1 cellular context compared by ENCODE assay signal in the genomic region with DNA sequence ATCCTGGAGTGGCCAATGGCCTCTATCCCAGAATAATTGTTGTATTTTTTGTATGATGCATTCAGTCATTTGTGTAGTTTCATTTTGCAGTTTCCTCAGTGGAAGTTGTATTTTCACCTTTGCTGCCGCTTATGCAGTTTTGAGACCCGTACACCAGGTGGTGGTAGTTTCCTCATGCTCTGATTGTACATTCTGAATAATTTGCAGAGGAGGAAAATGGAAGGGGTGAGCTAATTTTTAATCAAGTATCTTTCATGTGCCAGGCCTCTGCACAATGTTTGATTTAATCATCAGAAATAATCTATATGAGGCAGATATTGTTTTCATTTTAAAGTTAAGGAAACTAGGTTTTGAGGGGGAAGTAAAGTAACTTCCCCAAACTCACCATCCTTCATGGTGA.
TF ChIP-seq lines count a peak whose summit lies in the region.

No MANE protein-coding gene starts in this region.

TF ChIP-seq in HepG2, 621 proteins besides CTCF, POLR2A, EP300 and RAD21:
- TF ChIP-seq, protein P1, sequence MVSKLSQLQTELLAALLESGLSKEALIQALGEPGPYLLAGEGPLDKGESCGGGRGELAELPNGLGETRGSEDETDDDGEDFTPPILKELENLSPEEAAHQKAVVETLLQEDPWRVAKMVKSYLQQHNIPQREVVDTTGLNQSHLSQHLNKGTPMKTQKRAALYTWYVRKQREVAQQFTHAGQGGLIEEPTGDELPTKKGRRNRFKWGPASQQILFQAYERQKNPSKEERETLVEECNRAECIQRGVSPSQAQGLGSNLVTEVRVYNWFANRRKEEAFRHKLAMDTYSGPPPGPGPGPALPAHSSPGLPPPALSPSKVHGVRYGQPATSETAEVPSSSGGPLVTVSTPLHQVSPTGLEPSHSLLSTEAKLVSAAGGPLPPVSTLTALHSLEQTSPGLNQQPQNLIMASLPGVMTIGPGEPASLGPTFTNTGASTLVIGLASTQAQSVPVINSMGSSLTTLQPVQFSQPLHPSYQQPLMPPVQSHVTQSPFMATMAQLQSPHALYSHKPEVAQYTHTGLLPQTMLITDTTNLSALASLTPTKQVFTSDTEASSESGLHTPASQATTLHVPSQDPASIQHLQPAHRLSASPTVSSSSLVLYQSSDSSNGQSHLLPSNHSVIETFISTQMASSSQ (IDR thresholded peaks at IDR 0.05; ENCODE audit: low read depth), result no peak
- TF ChIP-seq, protein P1 (CRISPR knock-in tag; IDR thresholded peaks at IDR 0.05; ENCODE audit: borderline replicate concordance), result no peak
- TF ChIP-seq TCF7 (IDR thresholded peaks at IDR 0.05; ENCODE audit: low read depth) (no peak), HNF4G (IDR thresholded peaks at IDR 0.05; ENCODE audit: borderline replicate concordance, low read depth, low read length) (no peak), HNF4G (CRISPR knock-in tag; IDR thresholded peaks at IDR 0.05; ENCODE audit: borderline replicate concordance, low read depth) (no peak), SPEN (CRISPR knock-in tag; IDR thresholded peaks at IDR 0.05; ENCODE audit: low read depth) (no peak), STAG1 (CRISPR knock-in tag; IDR thresholded peaks at IDR 0.05) (peak; percentile 69), BRD4 (CRISPR knock-in tag; IDR thresholded peaks at IDR 0.05) (no peak), ZNF782 (CRISPR knock-in tag; IDR thresholded peaks at IDR 0.05; ENCODE audit: borderline replicate concordance) (no peak), SMC3 (IDR thresholded peaks at IDR 0.05; ENCODE audit: low read length) (peak; percentile 53)
- TF ChIP-seq, protein P2, sequence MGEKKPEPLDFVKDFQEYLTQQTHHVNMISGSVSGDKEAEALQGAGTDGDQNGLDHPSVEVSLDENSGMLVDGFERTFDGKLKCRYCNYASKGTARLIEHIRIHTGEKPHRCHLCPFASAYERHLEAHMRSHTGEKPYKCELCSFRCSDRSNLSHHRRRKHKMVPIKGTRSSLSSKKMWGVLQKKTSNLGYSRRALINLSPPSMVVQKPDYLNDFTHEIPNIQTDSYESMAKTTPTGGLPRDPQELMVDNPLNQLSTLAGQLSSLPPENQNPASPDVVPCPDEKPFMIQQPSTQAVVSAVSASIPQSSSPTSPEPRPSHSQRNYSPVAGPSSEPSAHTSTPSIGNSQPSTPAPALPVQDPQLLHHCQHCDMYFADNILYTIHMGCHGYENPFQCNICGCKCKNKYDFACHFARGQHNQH (CRISPR knock-in tag; IDR thresholded peaks at IDR 0.05), result no peak
- TF ChIP-seq, protein P3, sequence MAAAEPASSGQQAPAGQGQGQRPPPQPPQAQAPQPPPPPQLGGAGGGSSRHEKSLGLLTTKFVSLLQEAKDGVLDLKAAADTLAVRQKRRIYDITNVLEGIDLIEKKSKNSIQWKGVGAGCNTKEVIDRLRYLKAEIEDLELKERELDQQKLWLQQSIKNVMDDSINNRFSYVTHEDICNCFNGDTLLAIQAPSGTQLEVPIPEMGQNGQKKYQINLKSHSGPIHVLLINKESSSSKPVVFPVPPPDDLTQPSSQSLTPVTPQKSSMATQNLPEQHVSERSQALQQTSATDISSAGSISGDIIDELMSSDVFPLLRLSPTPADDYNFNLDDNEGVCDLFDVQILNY (CRISPR knock-in tag; conservative IDR thresholded peaks at IDR 0.05), result no peak
